10 cellular contexts compared by ENCODE assay signal in the genomic region with DNA sequence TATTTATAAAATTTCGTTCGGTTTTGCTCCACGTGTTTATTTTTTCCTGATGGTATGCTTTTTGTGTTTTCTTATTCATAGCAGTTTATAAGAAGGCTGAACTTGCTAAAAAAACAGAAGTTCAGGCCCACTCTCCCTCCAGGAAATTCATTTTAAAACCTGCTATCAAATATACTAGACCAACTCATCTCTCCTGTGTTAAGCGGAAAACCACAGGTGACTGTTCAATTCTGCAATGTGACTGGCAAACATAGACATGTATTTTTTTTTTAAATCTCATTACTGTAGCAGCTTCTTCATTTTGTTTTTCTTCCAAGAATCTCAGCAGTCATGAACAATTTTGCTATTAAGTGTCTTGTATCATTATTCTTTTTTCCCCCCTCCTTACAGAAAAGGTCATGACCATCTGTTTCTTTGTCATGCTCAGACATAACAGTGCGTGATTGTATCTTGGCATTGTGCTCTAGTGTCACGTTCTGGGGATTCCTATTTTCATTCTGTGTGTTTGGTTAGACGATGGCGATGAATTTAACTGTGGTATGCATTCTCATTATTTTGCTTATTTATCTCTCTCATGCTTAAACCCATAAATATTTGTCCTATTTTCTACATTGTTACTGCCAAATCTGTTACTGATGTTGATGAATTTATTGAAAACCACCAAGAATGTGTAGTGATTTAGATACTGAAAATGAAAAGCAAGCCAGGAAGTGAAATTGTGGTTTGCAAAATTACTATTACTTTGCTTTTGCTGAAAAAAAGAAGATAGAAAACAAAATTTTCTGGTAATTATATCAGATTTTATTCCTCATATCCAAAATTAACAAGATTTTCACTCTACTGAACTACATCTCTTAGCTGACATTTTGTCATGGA.
DNase-seq lines count a peak whose midpoint lies in the region; ATAC-seq and TF ChIP-seq lines count a peak whose summit lies in the region.
"Had no signal": no experiment of that assay in that cellular context is flagged by ENCODE, and none has a peak within 500 bp of the region (broad histone marks: within the 10 kb centered on the region; RNA-seq: fewer than 3 reads in every experiment).

No MANE protein-coding gene starts in this region.

- intact Hi-C loops in CD14-positive monocyte (cut with micrococcal nuclease), result no loop called here

- H3K36me3 Mint-ChIP-seq in activated CD8-positive, alpha-beta memory T cell treated with anti-CD3 and anti-CD28 coated beads, Interleukin-2, amount 10 ng/mL, durations not matched to agents 7 days and 5 days, result no peaks in the 10 kb centered on the region
- H3K36me3 Mint-ChIP-seq in HFFc6 (ENCODE audit: low read depth) (no peaks in the 10 kb centered on the region), CD14-positive monocyte (no peaks in the 10 kb centered on the region)
- H3K36me3 Mint-ChIP-seq in stimulated activated memory B cell treated with anti-CD40 and anti-IgM and Interleukin-4, amounts not matched to agents 10 μg/mL and 1 μg/mL and 100 μg/mL, for 72 hours, result no peaks in the 10 kb centered on the region

- CTCF ChIA-PET in activated CD8-positive, alpha-beta memory T cell treated with anti-CD3 and anti-CD28 coated beads, Interleukin-2, amount 10 ng/mL, durations not matched to agents 7 days and 5 days (lab: Charles Lee), result interaction anchor here (0.6 kb wide), 1 partner anchor 370 kb away, joined by 4 read pairs; no protein-coding TSS in a partner anchor

- DNase-seq in activated CD8-positive, alpha-beta memory T cell treated with anti-CD3 and anti-CD28 coated beads, Interleukin-2, amount 10 ng/mL, durations not matched to agents 7 days and 5 days, result no peak
- no peak for DNase-seq in activated CD8-positive, alpha-beta memory T cell treated with anti-CD3 and anti-CD28 coated beads, Interleukin-2, amount 50 U/mL, for 4 hours
- peak; percentile 13 for DNase-seq in HFFc6
- DNase-seq in CD14-positive monocyte (ENCODE audit: low spot score), result no peak
- DNase-seq in NCI-H146 treated with DMSO at 0.1 percent for 48 hours (lab: John Stamatoyannopoulos, UW; ENCODE audit: unreplicated experiment), result no peak
- DNase-seq in SIG-M5 (lab: John Stamatoyannopoulos, UW), result no peak
- DNase-seq: left lung, WERI-Rb-1 had no signal

- H3K9me3 Mint-ChIP-seq in activated CD8-positive, alpha-beta memory T cell treated with anti-CD3 and anti-CD28 coated beads, Interleukin-2, amount 10 ng/mL, durations not matched to agents 7 days and 5 days (ENCODE audit: low read depth), result no peaks in the 10 kb centered on the region
- no peaks in the 10 kb centered on the region; the same call in none of the 2 replicates for H3K9me3 Mint-ChIP-seq in HFFc6
- H3K9me3 Mint-ChIP-seq in stimulated activated memory B cell treated with anti-CD40 and anti-IgM and Interleukin-4, amounts not matched to agents 10 μg/mL and 1 μg/mL and 100 μg/mL, for 72 hours, result no peaks in the 10 kb centered on the region
- peaks cover 0 to 2% (median 0%) of the 10 kb centered on the region in 7 donors for H3K9me3 Mint-ChIP-seq in CD14-positive monocyte

- peaks cover 12% of the 10 kb centered on the region for H3K27me3 Mint-ChIP-seq in activated CD8-positive, alpha-beta memory T cell treated with anti-CD3 and anti-CD28 coated beads, Interleukin-2, amount 10 ng/mL, durations not matched to agents 7 days and 5 days
- H3K27me3 Mint-ChIP-seq in HFFc6 (ENCODE audit: insufficient read depth) (peaks cover 1% of the 10 kb centered on the region; the same call in 1 of the 2 replicates), CD14-positive monocyte (ENCODE audit: low read depth in 3 of 3) (peaks cover 0 to 5% (median 4%) of the 10 kb centered on the region in 3 donors)
- no peaks in the 10 kb centered on the region for H3K27me3 Mint-ChIP-seq in stimulated activated memory B cell treated with anti-CD40 and anti-IgM and Interleukin-4, amounts not matched to agents 10 μg/mL and 1 μg/mL and 100 μg/mL, for 72 hours

- H3K27ac Mint-ChIP-seq in activated CD8-positive, alpha-beta memory T cell treated with anti-CD3 and anti-CD28 coated beads, Interleukin-2, amount 10 ng/mL, durations not matched to agents 7 days and 5 days, result peak overlapping the region; percentile 63
- H3K27ac Mint-ChIP-seq in HFFc6 (no peak overlapping the region), CD14-positive monocyte (no peak overlapping the region)
- peak overlapping the region; percentile 35 for H3K27ac Mint-ChIP-seq in stimulated activated memory B cell treated with anti-CD40 and anti-IgM and Interleukin-4, amounts not matched to agents 10 μg/mL and 1 μg/mL and 100 μg/mL, for 72 hours

- peak overlapping the region; percentile 30 for H3K4me3 Mint-ChIP-seq in activated CD8-positive, alpha-beta memory T cell treated with anti-CD3 and anti-CD28 coated beads, Interleukin-2, amount 10 ng/mL, durations not matched to agents 7 days and 5 days
- H3K4me3 Mint-ChIP-seq in HFFc6 (no peak overlapping the region), CD14-positive monocyte (no peak overlapping the region)
- H3K4me3 Mint-ChIP-seq in stimulated activated memory B cell treated with anti-CD40 and anti-IgM and Interleukin-4, amounts not matched to agents 10 μg/mL and 1 μg/mL and 100 μg/mL, for 72 hours, result peak overlapping the region; percentile 51

- ATAC-seq in activated CD8-positive, alpha-beta memory T cell treated with anti-CD3 and anti-CD28 coated beads, Interleukin-2, amount 10 ng/mL, durations not matched to agents 7 days and 5 days, result peak; percentile 39
- ATAC-seq in HG03442 (IDR thresholded peaks at IDR 0.05; ENCODE audit: unreplicated experiment), result peak; percentile 70
- ATAC-seq in stimulated activated memory B cell treated with anti-CD40 and anti-IgM and Interleukin-4, amounts not matched to agents 10 μg/mL and 1 μg/mL and 100 μg/mL, for 72 hours, result peak; percentile 65
- ATAC-seq: left lung had no signal

- TF ChIP-seq CTCF in HFFc6 (IDR thresholded peaks at IDR 0.05), result no peak
- TF ChIP-seq CTCF in CD14-positive monocyte (IDR thresholded peaks at IDR 0.05), result no peak

- peaks cover 15% of the 10 kb centered on the region for H3K4me1 Mint-ChIP-seq in activated CD8-positive, alpha-beta memory T cell treated with anti-CD3 and anti-CD28 coated beads, Interleukin-2, amount 10 ng/mL, durations not matched to agents 7 days and 5 days
- H3K4me1 Mint-ChIP-seq in HFFc6 (ENCODE audit: low read depth) (no peaks in the 10 kb centered on the region; the same call in 1 of the 2 replicates), CD14-positive monocyte (no peaks in the 10 kb centered on the region)
- H3K4me1 Mint-ChIP-seq in stimulated activated memory B cell treated with anti-CD40 and anti-IgM and Interleukin-4, amounts not matched to agents 10 μg/mL and 1 μg/mL and 100 μg/mL, for 72 hours, result peaks cover 35% of the 10 kb centered on the region

Comparison
In these comparisons a context has a peak if more than half of its experiments do, and no peak if none do; other contexts are left out.
1. H3K27ac Mint-ChIP-seq: peak in activated CD8-positive, alpha-beta memory T cell treated with anti-CD3 and anti-CD28 coated beads, Interleukin-2, amount 10 ng/mL, durations not matched to agents 7 days and 5 days (single experiment) and stimulated activated memory B cell treated with anti-CD40 and anti-IgM and Interleukin-4, amounts not matched to agents 10 μg/mL and 1 μg/mL and 100 μg/mL, for 72 hours (single experiment); none in HFFc6 (single experiment) and CD14-positive monocyte (0 of 7).
2. H3K4me3 Mint-ChIP-seq: peak in activated CD8-positive, alpha-beta memory T cell treated with anti-CD3 and anti-CD28 coated beads, Interleukin-2, amount 10 ng/mL, durations not matched to agents 7 days and 5 days (single experiment) and stimulated activated memory B cell treated with anti-CD40 and anti-IgM and Interleukin-4, amounts not matched to agents 10 μg/mL and 1 μg/mL and 100 μg/mL, for 72 hours (single experiment); none in HFFc6 (single experiment) and CD14-positive monocyte (0 of 2).
3. Peak in every context shown above with its lines, with median percentiles within 50 percentile points of each other: ATAC-seq.